ENCODE assay signal across 19 cellular contexts in the genomic region with DNA sequence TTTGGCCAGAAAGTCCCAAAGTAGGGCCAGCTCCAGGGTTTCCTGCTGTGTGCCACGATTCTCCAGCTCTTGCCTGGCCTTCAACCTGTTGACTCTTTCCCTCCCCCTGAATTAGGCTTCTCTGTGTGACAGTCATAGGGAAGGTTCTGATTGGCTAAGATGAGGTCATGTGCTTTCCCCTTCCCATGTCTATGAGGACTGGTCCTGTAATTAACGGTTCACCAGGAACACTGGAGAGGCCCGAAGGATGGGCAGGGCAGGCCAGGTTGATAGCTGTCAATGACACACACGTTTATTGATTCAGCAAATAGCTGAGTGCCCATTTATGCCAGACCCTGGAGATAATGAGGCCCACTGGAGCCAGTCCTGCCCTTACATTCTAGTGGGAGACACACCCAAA. TPM values are rescaled to one million over a fixed set of nuclear protein-coding genes. Genes with fewer than 3 reads are reported as not detected.
DNase-seq lines count a peak whose midpoint lies in the region; ATAC-seq and TF ChIP-seq lines count a peak whose summit lies in the region.
"Had no signal": no experiment of that assay in that cellular context is flagged by ENCODE, and none has a peak within 500 bp of the region (broad histone marks: within the 10 kb centered on the region; RNA-seq: fewer than 3 reads in every experiment).

No MANE protein-coding gene starts in this region.

- H3K9me2 ChIP-seq in SK-N-SH = no peaks in the 10 kb centered on the region

- TF ChIP-seq CTCF in SK-N-SH (IDR thresholded peaks at IDR 0.05) = no peak

- no peak for TF ChIP-seq RAD21 in SK-N-SH (IDR thresholded peaks at IDR 0.05; ENCODE audit: low read length)

- H2AFZ ChIP-seq in SK-N-SH (ENCODE audit: low read depth) = no peak overlapping the region

- H3K79me2 ChIP-seq in SK-N-SH (ENCODE audit: insufficient read depth) = no peaks in the 10 kb centered on the region

- peaks cover 12 to 42% of the 10 kb centered on the region in 2 experiments for H3K36me3 ChIP-seq in SK-N-SH (replicated peaks in 1 of 2; ENCODE audit: control insufficient read depth in 1 of 2, insufficient read depth in 2 of 2, low read length in 1 of 2)
- H3K36me3 ChIP-seq: uterus had no signal

- no peak overlapping the region for H3K9ac ChIP-seq in SK-N-SH

- no peaks in the 10 kb centered on the region for H3K27me3 ChIP-seq in SK-N-SH (ENCODE audit: insufficient read depth)
- H3K27me3 ChIP-seq: spleen, uterus had no signal

- peaks cover 0 to 7% of the 10 kb centered on the region in 2 experiments; a peak in 1 of 4 replicates for H3K4me1 ChIP-seq in SK-N-SH (ENCODE audit: control insufficient read depth in 1 of 2, insufficient read depth in 2 of 2, low read depth in 1 of 2, low read length in 1 of 2)
- H3K4me1 ChIP-seq: uterus had no signal

- no peak for TF ChIP-seq EP300 in SK-N-SH (IDR thresholded peaks at IDR 0.05; ENCODE audit: borderline replicate concordance in 1 of 2, low read depth in 1 of 2, low read length in 1 of 2)

- peaks cover 15% of the 10 kb centered on the region for H3K4me1 Mint-ChIP-seq in activated T-helper 17 cell treated with anti-CD3 and anti-CD28 coated beads, Interleukin-2, amount 50 U/mL, for 72 hours
- H3K4me1 Mint-ChIP-seq in naive thymus-derived CD8-positive, alpha-beta T cell = peaks cover 28 to 84% (median 72%) of the 10 kb centered on the region in 4 donors

- no peak for ATAC-seq in SK-N-SH treated with all-trans-retinoic acid at 6 μM for 48 hours
- ATAC-seq in activated T-helper 17 cell treated with anti-CD3 and anti-CD28 coated beads, Interleukin-2, amount 50 U/mL, for 72 hours (replicated peaks) = no peak
- no peak for ATAC-seq in naive thymus-derived CD8-positive, alpha-beta T cell
- ATAC-seq in GM21576 (IDR thresholded peaks at IDR 0.05; ENCODE audit: unreplicated experiment) = no peak
- ATAC-seq in GM18909 (IDR thresholded peaks at IDR 0.05; ENCODE audit: poor library complexity, unreplicated experiment) = no peak

- DNase-seq in SK-N-SH (no peak), HK-2 (ENCODE audit: unreplicated experiment) (peak; percentile 1), globus pallidus (ENCODE audit: low spot score) (no peak)
- DNase-seq in naive thymus-derived CD8-positive, alpha-beta T cell = no peak
- DNase-seq: activated CD4-positive, alpha-beta T cell treated with anti-CD3 and anti-CD28 coated beads for 48 hours; aorta; CD8-positive, alpha-beta memory T cell; NCI-H2171 treated with DMSO at 0.1 percent for 48 hours; SIG-M5; spleen; stimulated activated naive CD4-positive, alpha-beta T cell; T1000; uterus had no signal

- CTCF ChIA-PET in SK-N-SH (lab: Yijun Ruan, JAX) = interaction anchor here (0.7 to 2.8 kb wide), 6 partner anchors 9 to 34 kb away, joined by 3 to 15 read pairs (median 3); no protein-coding TSS in a partner anchor

- no peak overlapping the region for H3K27ac ChIP-seq in SK-N-SH (ENCODE audit: low read depth in 2 of 2, low read length in 1 of 2)
- H3K27ac ChIP-seq: uterus had no signal

- H3K4me2 ChIP-seq in SK-N-SH = no peak overlapping the region

- no peaks in the 10 kb centered on the region for H3K9me3 ChIP-seq in SK-N-SH
- H3K9me3 ChIP-seq: spleen, uterus had no signal

- H3K4me3 ChIP-seq in SK-N-SH (ENCODE audit: low read depth in 2 of 2, low read length in 1 of 2) = no peak overlapping the region
- H3K4me3 ChIP-seq: spleen, uterus had no signal

- POLR2A ChIA-PET in SK-N-SH (lab: Yijun Ruan, JAX) = interaction anchor here (1.6 to 2.1 kb wide), 2 partner anchors 8 to 11 kb away, joined by 3 to 6 read pairs; a partner anchor contains a TSS
- POLR2A ChIA-PET in naive thymus-derived CD8-positive, alpha-beta T cell (lab: Charles Lee) = interaction anchor here (3.9 to 25.4 kb wide), 2 partner anchors 9 to 20 kb away, joined by 30 to 1530 read pairs; a partner anchor contains a TSS

- no peak overlapping the region for H3K4me3 Mint-ChIP-seq in activated T-helper 17 cell treated with anti-CD3 and anti-CD28 coated beads, Interleukin-2, amount 50 U/mL, for 72 hours
- peak overlapping the region in 2 of 10 donors; percentile 20 to 29 for H3K4me3 Mint-ChIP-seq in naive thymus-derived CD8-positive, alpha-beta T cell

- no peaks in the 10 kb centered on the region for H4K20me1 ChIP-seq in SK-N-SH (ENCODE audit: insufficient read depth)

- peaks cover 97% of the 10 kb centered on the region for H3K36me3 Mint-ChIP-seq in activated T-helper 17 cell treated with anti-CD3 and anti-CD28 coated beads, Interleukin-2, amount 50 U/mL, for 72 hours (ENCODE audit: low read depth)
- peaks cover 0 to 82% (median 23%) of the 10 kb centered on the region in 3 donors for H3K36me3 Mint-ChIP-seq in naive thymus-derived CD8-positive, alpha-beta T cell

- H3K9me3 Mint-ChIP-seq in activated T-helper 17 cell treated with anti-CD3 and anti-CD28 coated beads, Interleukin-2, amount 50 U/mL, for 72 hours = no peaks in the 10 kb centered on the region
- H3K9me3 Mint-ChIP-seq in naive thymus-derived CD8-positive, alpha-beta T cell = no peaks in the 10 kb centered on the region

- peaks cover 10% of the 10 kb centered on the region for H3F3A ChIP-seq in SK-N-SH (replicated peaks; ENCODE audit: insufficient read depth)

- H3K27ac Mint-ChIP-seq in activated T-helper 17 cell treated with anti-CD3 and anti-CD28 coated beads, Interleukin-2, amount 50 U/mL, for 72 hours = peak overlapping the region; percentile 41
- H3K27ac Mint-ChIP-seq in naive thymus-derived CD8-positive, alpha-beta T cell = peak overlapping the region in 9 of 10 donors; percentile 48 to 90 (median 86)

- 88% methylated on average over 4 of the region's 4 CpGs for WGBS in SK-N-SH (ENCODE audit: low lambda C conversion rate)

- no peaks in the 10 kb centered on the region for H3K27me3 Mint-ChIP-seq in activated T-helper 17 cell treated with anti-CD3 and anti-CD28 coated beads, Interleukin-2, amount 50 U/mL, for 72 hours
- no peaks in the 10 kb centered on the region for H3K27me3 Mint-ChIP-seq in naive thymus-derived CD8-positive, alpha-beta T cell
- H3K27me3 Mint-ChIP-seq: CD8-positive, alpha-beta memory T cell had no signal

TF ChIP-seq in SK-N-SH, 30 proteins besides CTCF, POLR2A, EP300 and RAD21:
- TF ChIP-seq CHD2 (IDR thresholded peaks at IDR 0.05; ENCODE audit: low read length, partially characterized antibody) = no peak
- TF ChIP-seq, protein P1, sequence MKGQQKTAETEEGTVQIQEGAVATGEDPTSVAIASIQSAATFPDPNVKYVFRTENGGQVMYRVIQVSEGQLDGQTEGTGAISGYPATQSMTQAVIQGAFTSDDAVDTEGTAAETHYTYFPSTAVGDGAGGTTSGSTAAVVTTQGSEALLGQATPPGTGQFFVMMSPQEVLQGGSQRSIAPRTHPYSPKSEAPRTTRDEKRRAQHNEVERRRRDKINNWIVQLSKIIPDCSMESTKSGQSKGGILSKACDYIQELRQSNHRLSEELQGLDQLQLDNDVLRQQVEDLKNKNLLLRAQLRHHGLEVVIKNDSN (IDR thresholded peaks at IDR 0.05; ENCODE audit: borderline replicate concordance, low read depth) = peak; percentile 37; the same call in 1 of the 2 replicates

RNA-seq across cellular contexts. Expression of a gene that starts 9.0 kb away (rescaled TPM):
- polyA plus RNA-seq in SK-N-SH (2012; rRNA removed) = 12.5 and 17.1 TPM in 2 replicates
- polyA plus RNA-seq in SK-N-SH (2012; cell fraction: cytosol; rRNA removed) = 12.6 and 23.0 TPM in 2 replicates
- polyA plus RNA-seq in SK-N-SH (2012; cell fraction: nucleus; rRNA removed) = 29.5 and 41.3 TPM in 2 replicates
- 10 to 100 TPM in 1 of 2 donors, 1 to 10 TPM in 1; 8.2 to 13.6 TPM for total RNA-seq in activated T-helper 17 cell treated with anti-CD3 and anti-CD28 coated beads, Interleukin-2, amount 50 U/mL, for 72 hours
- total RNA-seq in naive thymus-derived CD8-positive, alpha-beta T cell = 1 to 10 TPM; 7.6 to 7.7 TPM
- polyA plus RNA-seq in naive thymus-derived CD8-positive, alpha-beta T cell = 10 to 100 TPM; 14.6 to 21.6 (median 20.6) TPM

RNA-seq across cellular contexts. Expression of a gene that starts 11.1 kb away (rescaled TPM):
- polyA plus RNA-seq in SK-N-SH (2012; rRNA removed) = 35.9 and 39.5 TPM in 2 replicates
- 28.3 and 36.2 TPM in 2 replicates for polyA plus RNA-seq in SK-N-SH (2012; cell fraction: cytosol; rRNA removed)
- polyA plus RNA-seq in SK-N-SH (2012; cell fraction: nucleus; rRNA removed) = 28.0 and 30.6 TPM in 2 replicates
- 100 to 1,000 TPM; 108 to 130 TPM for total RNA-seq in activated T-helper 17 cell treated with anti-CD3 and anti-CD28 coated beads, Interleukin-2, amount 50 U/mL, for 72 hours
- 100 to 1,000 TPM; 176 to 181 TPM for total RNA-seq in naive thymus-derived CD8-positive, alpha-beta T cell
- polyA plus RNA-seq in naive thymus-derived CD8-positive, alpha-beta T cell = 100 to 1,000 TPM in 2 of 3 donors, 10 to 100 TPM in 1; 83.1 to 204 (median 104) TPM

RNA-seq across cellular contexts. Expression of a gene that starts 28.3 kb away (rescaled TPM):
- 3.8 and 4.3 TPM in 2 replicates for polyA plus RNA-seq in SK-N-SH (2012; rRNA removed)
- polyA plus RNA-seq in SK-N-SH (2012; cell fraction: cytosol; rRNA removed) = 1.2 and 3.0 TPM in 2 replicates
- polyA plus RNA-seq in SK-N-SH (2012; cell fraction: nucleus; rRNA removed) = 8.5 and 16.3 TPM in 2 replicates
- total RNA-seq in activated T-helper 17 cell treated with anti-CD3 and anti-CD28 coated beads, Interleukin-2, amount 50 U/mL, for 72 hours = 1 to 10 TPM; 3.7 to 4.6 TPM
- total RNA-seq in naive thymus-derived CD8-positive, alpha-beta T cell = not detected
- under 1 TPM; 0.21 to 0.26 (median 0.25) TPM for polyA plus RNA-seq in naive thymus-derived CD8-positive, alpha-beta T cell

RNA-seq across cellular contexts. Expression of a gene that starts 35.8 kb away (rescaled TPM):
- polyA plus RNA-seq in SK-N-SH (2012; rRNA removed) = 176 and 244 TPM in 2 replicates
- polyA plus RNA-seq in SK-N-SH (2012; cell fraction: cytosol; rRNA removed) = 109 and 114 TPM in 2 replicates
- 1,021 and 1,050 TPM in 2 replicates for polyA plus RNA-seq in SK-N-SH (2012; cell fraction: nucleus; rRNA removed)
- 1 to 10 TPM; 2.3 to 3.1 TPM for total RNA-seq in activated T-helper 17 cell treated with anti-CD3 and anti-CD28 coated beads, Interleukin-2, amount 50 U/mL, for 72 hours
- 10 to 100 TPM; 57.0 to 62.9 TPM for total RNA-seq in naive thymus-derived CD8-positive, alpha-beta T cell
- polyA plus RNA-seq in naive thymus-derived CD8-positive, alpha-beta T cell = 10 to 100 TPM; 20.5 to 25.3 (median 21.8) TPM

RNA-seq across cellular contexts. Expression of a gene that starts 37.2 kb away (rescaled TPM):
- polyA plus RNA-seq in SK-N-SH (2012; rRNA removed) = not detected in 2 replicates
- polyA plus RNA-seq in SK-N-SH (2012; cell fraction: cytosol; rRNA removed) = not detected in 2 replicates
- polyA plus RNA-seq in SK-N-SH (2012; cell fraction: nucleus; rRNA removed) = not detected in 2 replicates
- total RNA-seq in activated T-helper 17 cell treated with anti-CD3 and anti-CD28 coated beads, Interleukin-2, amount 50 U/mL, for 72 hours = not detected
- not detected for total RNA-seq in naive thymus-derived CD8-positive, alpha-beta T cell
- not detected for polyA plus RNA-seq in naive thymus-derived CD8-positive, alpha-beta T cell
- total RNA-seq: aorta; CD8-positive, alpha-beta memory T cell; Daoy; posterior vena cava; spleen; uterus had no signal
- polyA plus RNA-seq: aorta; CD8-positive, alpha-beta memory T cell; spleen had no signal

Comparison
In these comparisons a context has a peak if more than half of its experiments do, and no peak if none do; other contexts are left out.
1. RNA of a gene that starts 28.3 kb away (total RNA-seq): 3.7 to 4.6 TPM in activated T-helper 17 cell treated with anti-CD3 and anti-CD28 coated beads, Interleukin-2, amount 50 U/mL, for 72 hours; not detected in naive thymus-derived CD8-positive, alpha-beta T cell; every median in the first group is over 4 times any median in the second.